In the genomic region with DNA sequence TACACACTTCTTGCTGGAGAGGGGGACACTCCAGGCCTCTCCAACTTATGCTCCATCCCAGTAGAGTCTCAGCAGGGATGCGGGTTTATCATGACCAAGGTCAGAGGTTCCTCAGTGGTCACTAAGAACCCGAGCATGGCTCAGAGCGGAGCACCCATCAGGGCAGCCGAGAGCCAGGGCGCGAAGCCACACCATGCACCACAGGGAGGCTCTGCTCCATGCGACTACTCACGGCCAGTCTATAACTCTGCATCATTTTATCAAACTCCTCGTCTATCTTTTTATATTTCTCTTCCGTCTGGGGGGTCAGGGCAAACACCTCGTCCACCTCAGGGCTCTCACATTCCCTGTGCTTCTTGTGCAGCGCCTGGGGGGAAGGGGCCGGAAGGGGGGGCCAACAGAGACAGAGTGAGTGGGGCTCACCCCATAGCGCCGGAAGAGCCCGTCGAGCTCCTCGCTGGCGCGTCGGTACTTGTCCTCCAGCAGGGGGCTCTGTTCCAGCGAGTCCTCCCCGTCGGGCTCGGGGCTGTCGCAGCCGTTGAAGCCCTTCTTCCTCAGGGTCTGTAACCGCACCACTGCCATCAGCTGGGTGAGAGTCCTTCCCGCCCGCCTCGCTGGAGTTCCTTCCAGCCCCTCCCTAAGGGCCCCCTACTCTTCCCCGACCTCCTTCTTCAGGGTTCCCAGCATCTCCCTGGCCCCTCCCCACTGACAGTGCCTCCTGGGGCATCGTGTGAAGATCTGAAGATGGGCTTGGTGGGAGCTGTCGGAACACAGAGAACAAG, we compare ENCODE assay signal across 8 cellular contexts. TPM values are rescaled to one million over a fixed set of nuclear protein-coding genes. Genes with fewer than 3 reads are reported as not detected.
A peak's percentile ranks its signal among the peaks of the same experiment; 100 is the strongest.
DNase-seq lines count a peak whose midpoint lies in the region; ATAC-seq, FAIRE-seq and TF ChIP-seq lines count a peak whose summit lies in the region.

No MANE protein-coding gene starts in this region.

- FAIRE-seq in endothelial cell of umbilical vein (lab: Jason Lieb, UNC), result peak; percentile 84

- H3K9me3 ChIP-seq in endothelial cell of umbilical vein (replicated peaks; ENCODE audit: control insufficient read depth, insufficient read depth, low read length) (no peaks in the 10 kb centered on the region), neural cell (ENCODE audit: low read length) (no peaks in the 10 kb centered on the region)

- POLR2A ChIA-PET in endothelial cell of umbilical vein (lab: Charles Lee), result interaction anchor here (1.0 kb wide), 1 partner anchor 20 kb away, joined by 16 read pairs; a partner anchor contains a TSS

- no peak overlapping the region for H2AFZ ChIP-seq in endothelial cell of umbilical vein (ENCODE audit: low read depth, low read length)
- H2AFZ ChIP-seq in neural cell (ENCODE audit: low read depth, low read length), result no peak overlapping the region

- BruUV-seq in endothelial cell of umbilical vein (replicated peaks; lab: Mats Ljungman, UMichigan), result no TSS peak

- H3K27me3 ChIP-seq in endothelial cell of umbilical vein (ENCODE audit: control insufficient read depth in 2 of 2, insufficient read depth in 2 of 2, low read length in 2 of 2) (no peaks in the 10 kb centered on the region), neural cell (ENCODE audit: insufficient read depth, low read depth, low read length) (no peaks in the 10 kb centered on the region)

- TF ChIP-seq POLR2A in endothelial cell of umbilical vein (IDR thresholded peaks at IDR 0.05; ENCODE audit: low read depth, low read length), result no peak
- no peak for TF ChIP-seq POLR2A in lower leg skin (IDR thresholded peaks at IDR 0.05)

- H3K4me3 ChIP-seq in endothelial cell of umbilical vein (replicated peaks in 1 of 3; ENCODE audit: insufficient read depth in 1 of 3, low read depth in 1 of 3, low read length in 3 of 3) (no peak overlapping the region), neural cell (ENCODE audit: low read length) (no peak overlapping the region), lower leg skin (ENCODE audit: low read depth, poor library complexity, severe bottlenecking) (no peak overlapping the region)

- H3K9ac ChIP-seq in endothelial cell of umbilical vein (replicated peaks; ENCODE audit: extremely low read depth, insufficient read depth, low read length) (no peak overlapping the region), neural cell (ENCODE audit: low read length) (no peak overlapping the region)

- peak; percentile 70 for TF ChIP-seq RAD21 in neural cell (conservative IDR thresholded peaks at IDR 0.05)

- TF ChIP-seq CTCF in endothelial cell of umbilical vein (IDR thresholded peaks at IDR 0.05; ENCODE audit: extremely low read depth in 1 of 2, insufficient read depth in 1 of 2, low read depth in 1 of 2, low read length in 2 of 2), result peak; percentile 67 to 87
- peak; percentile 70 for TF ChIP-seq CTCF in neural cell (IDR thresholded peaks at IDR 0.05; ENCODE audit: poor library complexity, severe bottlenecking)
- no peak for TF ChIP-seq CTCF in lower leg skin (IDR thresholded peaks at IDR 0.05)

- peaks cover 3% of the 10 kb centered on the region for H4K20me1 ChIP-seq in endothelial cell of umbilical vein (replicated peaks; ENCODE audit: control insufficient read depth, extremely low read depth, insufficient read depth, low read length)
- no peaks in the 10 kb centered on the region for H4K20me1 ChIP-seq in neural cell (ENCODE audit: insufficient read depth)

- ATAC-seq in GM18511 (IDR thresholded peaks at IDR 0.05; ENCODE audit: unreplicated experiment), result peak; percentile 60

- intact Hi-C loops in endothelial cell of umbilical vein (cut with micrococcal nuclease) (loop anchor here (1.0 to 5.0 kb wide), 5 partner anchors 20 to 128 kb away; a partner anchor contains a TSS), lower leg skin (cut with DNase I; ENCODE audit: low total_unique reads) (no loop called here)

- no peaks in the 10 kb centered on the region for H3K9me2 ChIP-seq in neural cell (ENCODE audit: insufficient read depth, low read length)

- peaks cover 8% of the 10 kb centered on the region for H3K4me1 ChIP-seq in endothelial cell of umbilical vein (ENCODE audit: control insufficient read depth, extremely low read depth, insufficient read depth, low read length)

- H3K4me2 ChIP-seq in endothelial cell of umbilical vein (ENCODE audit: insufficient read depth, low read length), result no peak overlapping the region
- no peak overlapping the region for H3K4me2 ChIP-seq in neural cell (ENCODE audit: low read length)

- H3K27ac ChIP-seq in endothelial cell of umbilical vein (ENCODE audit: insufficient read depth, low read depth, low read length) (no peak overlapping the region), neural cell (ENCODE audit: low read length) (no peak overlapping the region)

- DNase-seq in NCI-H1694 (lab: John Stamatoyannopoulos, UW) (peak; percentile 62), endothelial cell of umbilical vein (ENCODE audit: low read depth, low spot score) (peak; percentile 55), superior temporal gyrus (ENCODE audit: extremely low spot score) (peak; percentile 57), lower leg skin (ENCODE audit: low spot score in 2 of 2) (no peak), DMS114 treated with DMSO at 0.1 percent for 48 hours (lab: John Stamatoyannopoulos, UW; ENCODE audit: unreplicated experiment) (no peak)
- DNase-seq in activated CD8-positive, alpha-beta memory T cell treated with anti-CD3 and anti-CD28 coated beads, Interleukin-2, amount 50 U/mL, for 1 hour (ENCODE audit: extremely low read depth), result peak; percentile 72

- no peaks in the 10 kb centered on the region for H3F3A ChIP-seq in neural cell (ENCODE audit: insufficient read depth, low read length, poor library complexity, severe bottlenecking)

- H3K9me1 ChIP-seq in endothelial cell of umbilical vein (replicated peaks; ENCODE audit: control insufficient read depth, extremely low read depth, insufficient read depth, low read length), result no peaks in the 10 kb centered on the region

- 40 to 53% methylated on average over 32 to 34 of the region's 34 CpGs for WGBS in lower leg skin, 2 donors

- CTCF ChIA-PET in endothelial cell of umbilical vein (lab: Charles Lee), result interaction anchor here (0.6 to 3.2 kb wide), 54 partner anchors 10 to 226 kb away, joined by 3 to 149 read pairs (median 6); a partner anchor contains a TSS

- H3K36me3 ChIP-seq in endothelial cell of umbilical vein (ENCODE audit: control insufficient read depth in 2 of 2, extremely low read depth in 1 of 2, insufficient read depth in 2 of 2, low read length in 2 of 2) (peaks cover 21 to 61% of the 10 kb centered on the region in 2 experiments), neural cell (ENCODE audit: insufficient read depth, low read length) (peaks cover 8% of the 10 kb centered on the region)

- no peak for TF ChIP-seq EP300 in neural cell (conservative IDR thresholded peaks at IDR 0.05; ENCODE audit: poor library complexity, severe bottlenecking)

- H3K79me2 ChIP-seq in endothelial cell of umbilical vein (ENCODE audit: control insufficient read depth, insufficient read depth, low read length), result peaks cover 19% of the 10 kb centered on the region
- H3K79me2 ChIP-seq in neural cell (replicated peaks; ENCODE audit: insufficient read depth, low read length), result peaks cover 17% of the 10 kb centered on the region

- dilution Hi-C loops in endothelial cell of umbilical vein (cut with MboI; ENCODE audit: extremely low pct_ligation_motif_present, low sequenced_read_pairs), result no loop called here

TF ChIP-seq in endothelial cell of umbilical vein, 7 proteins besides CTCF, POLR2A, EP300 and RAD21:
- TF ChIP-seq, protein P1, sequence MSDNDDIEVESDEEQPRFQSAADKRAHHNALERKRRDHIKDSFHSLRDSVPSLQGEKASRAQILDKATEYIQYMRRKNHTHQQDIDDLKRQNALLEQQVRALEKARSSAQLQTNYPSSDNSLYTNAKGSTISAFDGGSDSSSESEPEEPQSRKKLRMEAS (IDR thresholded peaks at IDR 0.05; ENCODE audit: insufficient read depth, insufficient read length), result no peak
- TF ChIP-seq POLR2AphosphoS5 (IDR thresholded peaks at IDR 0.05; ENCODE audit: insufficient read depth, low read depth, low read length) (no peak), GATA2 (IDR thresholded peaks at IDR 0.05; ENCODE audit: insufficient read depth, insufficient read length, low read depth, low read length) (no peak), FOS (IDR thresholded peaks at IDR 0.05; ENCODE audit: borderline replicate concordance, insufficient read depth, low read length) (no peak), EZH2 (IDR thresholded peaks at IDR 0.05; ENCODE audit: borderline replicate concordance, low read depth, low read length, severe bottlenecking) (no peak), JUN (IDR thresholded peaks at IDR 0.05; ENCODE audit: borderline replicate concordance, insufficient read depth, insufficient read length, low read depth) (no peak), MYC (IDR thresholded peaks at IDR 0.05; ENCODE audit: low read depth, low read length) (no peak)

TF ChIP-seq in neural cell, 6 proteins besides CTCF, POLR2A, EP300 and RAD21:
- TF ChIP-seq TAF1 (IDR thresholded peaks at IDR 0.05; ENCODE audit: low read depth) (no peak), EZH2 (IDR thresholded peaks at IDR 0.05; ENCODE audit: borderline replicate concordance, insufficient read depth, low read length, poor library complexity, severe bottlenecking) (no peak), POLR2AphosphoS5 (IDR thresholded peaks at IDR 0.05) (no peak), SMC3 (conservative IDR thresholded peaks at IDR 0.05; ENCODE audit: poor library complexity) (peak; percentile 83)

RNA-seq across cellular contexts. Expression of a gene that starts 20.0 kb away (rescaled TPM):
- 52.2 and 57.3 TPM in 2 replicates for total RNA-seq in endothelial cell of umbilical vein
- polyA plus RNA-seq in endothelial cell of umbilical vein, result 45.4 and 55.6 TPM in 2 replicates
- 22.7 and 25.9 TPM in 2 replicates for polyA plus RNA-seq in endothelial cell of umbilical vein (2011; cell fraction: cytosol; rRNA removed)
- polyA plus RNA-seq in endothelial cell of umbilical vein (2011; cell fraction: nucleus; rRNA removed), result 46.5 and 51.0 TPM in 2 replicates
- polyA plus RNA-seq in endothelial cell of umbilical vein (2012), result 22.7 and 25.8 TPM in 2 replicates
- 21.9 and 28.3 TPM in 2 replicates for polyA minus RNA-seq in endothelial cell of umbilical vein
- 18.9 TPM for polyA minus RNA-seq in endothelial cell of umbilical vein (2011; cell fraction: cytosol; rRNA and poly(A)+ RNA removed)
- 22.6 and 32.7 TPM in 2 replicates for polyA minus RNA-seq in endothelial cell of umbilical vein (2011; cell fraction: nucleus; rRNA and poly(A)+ RNA removed)
- polyA plus RNA-seq in neural cell, result 4.7 and 5.2 TPM in 2 replicates
- 13.4 and 15.4 TPM in 2 replicates for polyA minus RNA-seq in neural cell
- 10 to 100 TPM; 32.1 to 67.3 (median 55.6) TPM for total RNA-seq in lower leg skin

Comparison
In these comparisons a context has a peak if more than half of its experiments do, and no peak if none do; other contexts are left out.
1. DNase-seq: peak in NCI-H1694 (single experiment), activated CD8-positive, alpha-beta memory T cell treated with anti-CD3 and anti-CD28 coated beads, Interleukin-2, amount 50 U/mL, for 1 hour (single experiment), endothelial cell of umbilical vein (single experiment) and superior temporal gyrus (single experiment); none in lower leg skin (0 of 2) and DMS114 treated with DMSO at 0.1 percent for 48 hours (single experiment).
2. CTCF ChIP-seq: peak in endothelial cell of umbilical vein (2 of 2) and neural cell (single experiment); none in lower leg skin (0 of 3).